In genomic region chr15:40952301-40952900, GRCh38 we compare ENCODE assay signal across 1 cellular context.
A peak's percentile ranks its signal among the peaks of the same experiment; 100 is the strongest.
TF ChIP-seq lines count a peak whose summit lies in the region.

No MANE protein-coding gene starts in this region.

TF ChIP-seq in K562, 482 proteins besides CTCF, POLR2A, EP300 and RAD21:
- TF ChIP-seq MGA (IDR thresholded peaks at IDR 0.05) (peak; percentile 72; the same call in 1 of the 2 replicates), ZNF175 (CRISPR knock-in tag; IDR thresholded peaks at IDR 0.05; ENCODE audit: low read depth) (0 out of 2 replicates have a peak, but pooled peaks have one; percentile 4), ZNF146 (CRISPR knock-in tag; IDR thresholded peaks at IDR 0.05; ENCODE audit: unreplicated experiment) (no peak), SRF (CRISPR knock-in tag; IDR thresholded peaks at IDR 0.05) (0 out of 4 replicates have a peak, but pooled peaks of 1 of the 2 experiments have one; percentile 38), TFAP4 (CRISPR knock-in tag; IDR thresholded peaks at IDR 0.05; ENCODE audit: borderline replicate concordance) (0 out of 2 replicates have a peak, but pooled peaks have one; percentile 18), NR4A1 (CRISPR knock-in tag; IDR thresholded peaks at IDR 0.05) (no peak), NR4A1 (tag; IDR thresholded peaks at IDR 0.05) (0 out of 2 replicates have a peak, but pooled peaks have one; percentile 4), ZNF431 (CRISPR knock-in tag; IDR thresholded peaks at IDR 0.05) (no peak), HNRNPLL (IDR thresholded peaks at IDR 0.05; ENCODE audit: low read depth, low read length, poor library complexity, severe bottlenecking) (peak; percentile 23)
